8 cellular contexts compared by ENCODE assay signal in the genomic region with DNA sequence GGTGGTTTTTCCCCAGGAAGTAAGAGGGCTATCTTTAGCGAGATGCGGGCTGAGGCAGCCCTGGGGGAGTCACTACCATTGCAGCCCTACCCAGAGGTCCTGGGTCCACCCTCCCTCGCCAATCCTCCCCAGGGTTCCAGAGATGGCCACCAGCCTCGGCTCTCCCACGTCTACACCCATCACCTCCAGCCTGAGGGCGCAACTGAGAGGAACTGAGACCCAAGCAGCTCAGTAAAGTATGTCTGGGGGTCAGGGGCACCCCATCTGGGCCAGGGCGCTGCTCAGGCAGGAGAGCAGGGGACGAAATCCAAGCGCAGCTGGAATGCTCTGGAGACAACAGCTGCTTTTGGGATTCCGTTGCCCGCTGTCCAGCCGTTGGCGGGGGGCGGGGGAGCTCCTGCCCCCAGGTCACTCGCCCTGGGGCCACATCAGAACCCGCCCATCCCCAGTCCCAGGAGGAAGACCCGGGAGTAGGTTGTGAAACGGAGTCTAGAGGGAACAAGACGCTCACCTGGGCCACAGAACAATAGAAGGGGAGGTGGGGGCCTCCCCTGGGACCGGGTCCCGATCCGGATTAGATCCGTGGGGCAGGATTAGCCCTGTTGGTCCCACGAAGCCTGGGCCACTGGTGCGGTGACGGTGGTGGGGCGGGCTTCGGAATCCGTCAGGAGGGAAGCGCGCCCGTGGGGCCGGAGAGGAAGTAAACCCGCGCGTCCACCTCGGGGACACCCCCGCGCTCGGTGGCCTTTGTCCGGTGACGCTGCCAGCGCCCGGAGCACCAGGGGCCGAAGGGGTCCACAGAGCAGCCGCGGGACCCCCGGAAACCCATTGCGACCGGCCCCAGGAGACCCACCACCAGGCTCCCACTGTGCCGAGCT. TPM values are rescaled to one million over a fixed set of nuclear protein-coding genes. Genes with fewer than 3 reads are reported as not detected.
DNase-seq lines count a peak whose midpoint lies in the region; ATAC-seq and TF ChIP-seq lines count a peak whose summit lies in the region.

No MANE protein-coding gene starts in this region.

- peak; percentile 23 to 60 (median 60) for DNase-seq in NCI-H1417 (lab: John Stamatoyannopoulos, UW)
- no peak for DNase-seq in NCI-H1417 treated with DMSO at 0.1 percent for 48 hours (lab: John Stamatoyannopoulos, UW)
- no peak for DNase-seq in mammary epithelial cell
- DNase-seq in left colon, result peak; percentile 64 to 80
- peak; percentile 75 for DNase-seq in stomach
- no peak for DNase-seq in midbrain (lab: John Stamatoyannopoulos, UW)

- no peak for TF ChIP-seq POLR2A in stomach (IDR thresholded peaks at IDR 0.05)

- H3K9me3 ChIP-seq in OCI-LY3 (ENCODE audit: insufficient read depth, low read length) (no peaks in the 10 kb centered on the region), mammary epithelial cell (replicated peaks; ENCODE audit: insufficient read depth, low read length) (no peaks in the 10 kb centered on the region), stomach (no peaks in the 10 kb centered on the region)

- dilution Hi-C loops in mammary epithelial cell (cut with HindIII; ENCODE audit: low sequenced_read_pairs), result no loop called here

- H3K4me2 ChIP-seq in OCI-LY3 (ENCODE audit: low read length) (peak overlapping the region; percentile 79), mammary epithelial cell (ENCODE audit: insufficient read depth, low read depth, low read length) (peak overlapping the region; percentile 95)

- 3% methylated on average over 19 of the region's 51 CpGs for WGBS in mammary epithelial cell (ENCODE audit: low coverage, missing lambda C conversion rate)
- 1 to 3% (median 1%) methylated on average over 25 to 51 of the region's 51 CpGs for WGBS in stomach, 5 donors

- peak overlapping the region; percentile 88 for H3K27ac ChIP-seq in OCI-LY3 (ENCODE audit: low read length)
- H3K27ac ChIP-seq in mammary epithelial cell (ENCODE audit: insufficient read depth, low read depth, low read length), result peak overlapping the region; percentile 89
- peak overlapping the region; percentile 98 to 100 (median 99) for H3K27ac ChIP-seq in stomach

- peaks cover 41% of the 10 kb centered on the region for H3K36me3 ChIP-seq in OCI-LY3 (replicated peaks; ENCODE audit: low read depth, low read length)
- H3K36me3 ChIP-seq in mammary epithelial cell (ENCODE audit: insufficient read depth, low read length), result peaks cover 19% of the 10 kb centered on the region
- H3K36me3 ChIP-seq in stomach, result peaks cover 27 to 41% (median 40%) of the 10 kb centered on the region in 4 donors

- H3K4me3 ChIP-seq in OCI-LY3 (ENCODE audit: low read length) (peak overlapping the region; percentile 88), mammary epithelial cell (replicated peaks in 1 of 3; ENCODE audit: insufficient read depth in 1 of 3, low read depth in 2 of 3, low read length in 3 of 3) (peak overlapping the region; percentile 65 to 89 (median 86)), stomach (peak overlapping the region; percentile 77 to 94 (median 85))

- H3K4me1 ChIP-seq in OCI-LY3 (ENCODE audit: low read length), result peaks cover 23% of the 10 kb centered on the region
- H3K4me1 ChIP-seq in mammary epithelial cell (ENCODE audit: insufficient read depth, low read length), result peaks cover 38% of the 10 kb centered on the region
- peaks cover 44 to 76% (median 74%) of the 10 kb centered on the region in 4 donors for H3K4me1 ChIP-seq in stomach

- ATAC-seq in GM21825 (IDR thresholded peaks at IDR 0.05; ENCODE audit: unreplicated experiment) (peak; percentile 0), left colon (peak; percentile 34)

- BruUV-seq in mammary epithelial cell (replicated peaks; lab: Mats Ljungman, UMichigan), result TSS peak; percentile 71

- TF ChIP-seq CTCF in OCI-LY3 (IDR thresholded peaks at IDR 0.05; ENCODE audit: low read depth, low read length) (peak; percentile 12; the same call in 1 of the 2 replicates), mammary epithelial cell (conservative IDR thresholded peaks at IDR 0.05 in 1 of 2, IDR thresholded peaks at IDR 0.05 in 1 of 2; ENCODE audit: extremely low read depth in 1 of 2, insufficient read depth in 1 of 2, low read depth in 1 of 2, low read length in 2 of 2) (no peak), stomach (IDR thresholded peaks at IDR 0.05) (no peak)

- in situ Hi-C loops in mammary epithelial cell (cut with MboI; ENCODE audit: low sequenced_read_pairs in 2 of 2), result no loop called here

- peaks cover 59% of the 10 kb centered on the region for H3K79me2 ChIP-seq in OCI-LY3 (ENCODE audit: low read length)
- H3K79me2 ChIP-seq in mammary epithelial cell (ENCODE audit: insufficient read depth, low read length), result peaks cover 64% of the 10 kb centered on the region

- CTCF ChIA-PET in mammary epithelial cell (lab: Charles Lee; ENCODE audit: low non-redundant PET), result interaction anchor here (0.6 to 1.2 kb wide), 2 partner anchors 13 kb away, joined by 6 read pairs; partner anchors contain the start of gene WDR6

- H3K27me3 ChIP-seq in OCI-LY3 (ENCODE audit: low read depth, low read length) (no peaks in the 10 kb centered on the region), mammary epithelial cell (ENCODE audit: insufficient read depth, low read length) (no peaks in the 10 kb centered on the region), stomach (no peaks in the 10 kb centered on the region)

- H3K9ac ChIP-seq in OCI-LY3 (ENCODE audit: low read length), result peak overlapping the region; percentile 98
- peak overlapping the region; percentile 81 for H3K9ac ChIP-seq in mammary epithelial cell (ENCODE audit: insufficient read depth, low read length)

- no peak for TF ChIP-seq EP300 in stomach (IDR thresholded peaks at IDR 0.05)

- intact Hi-C loops in mammary epithelial cell (cut with micrococcal nuclease) (loop anchor here (1.0 to 5.0 kb wide), 4 partner anchors 14 to 137 kb away; partner anchors contain the start of genes QRICH1 and WDR6), left colon (cut with DNase I, micrococcal nuclease) (no loop called here), stomach (cut with DNase I; ENCODE audit: low total_unique reads) (no loop called here)

- H2AFZ ChIP-seq in OCI-LY3 (ENCODE audit: low read depth, low read length) (no peak overlapping the region), mammary epithelial cell (ENCODE audit: low read depth, low read length) (peak overlapping the region; percentile 52)

- H4K20me1 ChIP-seq in OCI-LY3 (ENCODE audit: insufficient read depth, low read length), result peaks cover 4% of the 10 kb centered on the region; the same call in 1 of the 2 replicates
- H4K20me1 ChIP-seq in mammary epithelial cell (ENCODE audit: insufficient read depth, low read length), result no peaks in the 10 kb centered on the region

RNA-seq across cellular contexts. Expression of gene NDUFAF3, which starts 1.3 kb away (rescaled TPM):
- total RNA-seq in mammary epithelial cell, result 10 to 100 TPM; 27.0 to 83.6 TPM
- 73.1 TPM for polyA plus RNA-seq in mammary epithelial cell
- polyA minus RNA-seq in mammary epithelial cell, result 41.2 TPM
- 10 to 100 TPM; 65.2 to 70.1 TPM for total RNA-seq in left colon
- total RNA-seq in stomach, result 10 to 100 TPM; 41.3 to 74.8 (median 44.9) TPM
- polyA plus RNA-seq in stomach, result 100 to 1,000 TPM in 1 of 3 donors, 10 to 100 TPM in 2; 93.3 to 105 (median 94.2) TPM

RNA-seq across cellular contexts. Expression of gene DALRD3, which starts 2.2 kb away (rescaled TPM):
- 10 to 100 TPM; 20.3 to 27.8 TPM for total RNA-seq in mammary epithelial cell
- polyA plus RNA-seq in mammary epithelial cell, result 48.8 TPM
- 170 TPM for polyA minus RNA-seq in mammary epithelial cell
- 10 to 100 TPM; 19.2 to 20.5 TPM for total RNA-seq in left colon
- 10 to 100 TPM in 4 of 5 donors, 1 to 10 TPM in 1; 2.3 to 74.1 (median 47.1) TPM for total RNA-seq in stomach
- polyA plus RNA-seq in stomach, result 10 to 100 TPM; 34.9 to 41.4 (median 35.0) TPM

RNA-seq across cellular contexts. Expression of gene IMPDH2, which starts 8.6 kb away (rescaled TPM):
- total RNA-seq in mammary epithelial cell (100 to 1,000 TPM; 204 to 205 TPM), left colon (100 to 1,000 TPM; 102 to 122 TPM), stomach (100 to 1,000 TPM in 3 of 5 donors, 10 to 100 TPM in 2; 50.4 to 159 (median 107) TPM)
- polyA plus RNA-seq in mammary epithelial cell (235 TPM), stomach (100 to 1,000 TPM in 2 of 3 donors, 10 to 100 TPM in 1; 90.9 to 156 (median 107) TPM)
- 360 TPM for polyA minus RNA-seq in mammary epithelial cell

RNA-seq across cellular contexts. Expression of gene WDR6, which starts 13.4 kb away (rescaled TPM):
- total RNA-seq in mammary epithelial cell (100 to 1,000 TPM in 1 of 2 donors, 10 to 100 TPM in 1; 91.2 to 108 TPM), left colon (100 to 1,000 TPM; 114 to 121 TPM), stomach (100 to 1,000 TPM in 4 of 5 donors, 10 to 100 TPM in 1; 51.6 to 184 (median 151) TPM)
- polyA plus RNA-seq in mammary epithelial cell (93.9 TPM), stomach (100 to 1,000 TPM in 1 of 3 donors, 10 to 100 TPM in 2; 59.4 to 133 (median 65.3) TPM)
- 208 TPM for polyA minus RNA-seq in mammary epithelial cell

RNA-seq across cellular contexts. Expression of gene P4HTM, which starts 30.5 kb away (rescaled TPM):
- total RNA-seq in mammary epithelial cell, result 10 to 100 TPM in 1 of 2 donors, 1 to 10 TPM in 1; 8.1 to 10.2 TPM
- 4.7 TPM for polyA plus RNA-seq in mammary epithelial cell
- polyA minus RNA-seq in mammary epithelial cell, result 2.9 TPM
- total RNA-seq in left colon, result 10 to 100 TPM; 33.8 to 47.3 TPM
- 100 to 1,000 TPM in 3 of 5 donors, 10 to 100 TPM in 2; 34.0 to 383 (median 158) TPM for total RNA-seq in stomach
- 10 to 100 TPM; 19.1 to 49.2 (median 21.2) TPM for polyA plus RNA-seq in stomach

Comparison
In these comparisons a context has a peak if more than half of its experiments do, and no peak if none do; other contexts are left out.
1. DNase-seq: peak in NCI-H1417 (3 of 3), left colon (2 of 2) and stomach (single experiment); none in NCI-H1417 treated with DMSO at 0.1 percent for 48 hours (single experiment), mammary epithelial cell (single experiment) and midbrain (single experiment).
2. Peak in every context shown above with its lines, with median percentiles within 50 percentile points of each other: H3K27ac ChIP-seq and H3K4me3 ChIP-seq.